In the genomic region with DNA sequence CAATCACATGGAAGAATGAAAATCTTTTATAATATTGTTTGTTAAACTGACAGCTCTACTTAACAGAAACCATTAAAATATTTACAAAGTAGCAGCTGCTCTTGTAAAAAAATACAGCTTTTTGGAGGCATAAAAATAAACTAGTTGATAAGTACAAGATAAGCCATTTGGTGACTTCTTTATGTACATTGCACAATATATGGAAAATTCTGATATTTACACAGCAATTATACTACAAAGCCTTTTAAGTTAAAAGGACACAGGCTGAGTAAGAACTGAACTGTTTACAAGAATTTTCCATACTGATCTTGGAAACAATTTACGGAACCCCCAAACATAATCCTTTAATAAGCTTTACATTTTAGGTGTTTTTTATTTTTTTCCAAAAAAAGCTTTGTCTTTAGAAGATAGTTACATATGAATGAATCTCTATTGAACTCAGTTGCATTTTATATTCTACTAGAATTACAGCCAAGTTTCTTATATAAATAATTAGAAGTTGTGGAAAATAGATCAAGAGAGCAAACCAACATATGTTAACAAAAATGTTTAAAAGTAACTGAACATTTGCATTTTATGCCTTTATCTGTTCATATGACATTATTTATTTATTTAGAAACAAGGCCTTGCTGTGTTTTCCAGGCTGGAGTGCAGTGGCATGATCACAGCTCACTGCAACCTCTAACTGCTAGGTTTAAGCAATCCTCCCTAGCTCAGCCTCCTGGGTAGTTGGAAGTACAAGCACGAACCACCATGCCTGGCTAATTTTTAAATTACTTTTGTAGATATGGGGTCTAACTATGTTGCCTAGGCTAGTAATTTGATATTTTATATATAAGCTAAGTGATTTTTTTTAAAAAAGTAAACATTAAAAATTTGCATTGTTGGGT, we compare ENCODE assay signal across 1 cellular context.
TF ChIP-seq lines count a peak whose summit lies in the region.

No MANE protein-coding gene starts in this region.

TF ChIP-seq in HepG2, 621 proteins besides CTCF, POLR2A, EP300 and RAD21 (continued from another document and continues in another):
- TF ChIP-seq, protein P1, sequence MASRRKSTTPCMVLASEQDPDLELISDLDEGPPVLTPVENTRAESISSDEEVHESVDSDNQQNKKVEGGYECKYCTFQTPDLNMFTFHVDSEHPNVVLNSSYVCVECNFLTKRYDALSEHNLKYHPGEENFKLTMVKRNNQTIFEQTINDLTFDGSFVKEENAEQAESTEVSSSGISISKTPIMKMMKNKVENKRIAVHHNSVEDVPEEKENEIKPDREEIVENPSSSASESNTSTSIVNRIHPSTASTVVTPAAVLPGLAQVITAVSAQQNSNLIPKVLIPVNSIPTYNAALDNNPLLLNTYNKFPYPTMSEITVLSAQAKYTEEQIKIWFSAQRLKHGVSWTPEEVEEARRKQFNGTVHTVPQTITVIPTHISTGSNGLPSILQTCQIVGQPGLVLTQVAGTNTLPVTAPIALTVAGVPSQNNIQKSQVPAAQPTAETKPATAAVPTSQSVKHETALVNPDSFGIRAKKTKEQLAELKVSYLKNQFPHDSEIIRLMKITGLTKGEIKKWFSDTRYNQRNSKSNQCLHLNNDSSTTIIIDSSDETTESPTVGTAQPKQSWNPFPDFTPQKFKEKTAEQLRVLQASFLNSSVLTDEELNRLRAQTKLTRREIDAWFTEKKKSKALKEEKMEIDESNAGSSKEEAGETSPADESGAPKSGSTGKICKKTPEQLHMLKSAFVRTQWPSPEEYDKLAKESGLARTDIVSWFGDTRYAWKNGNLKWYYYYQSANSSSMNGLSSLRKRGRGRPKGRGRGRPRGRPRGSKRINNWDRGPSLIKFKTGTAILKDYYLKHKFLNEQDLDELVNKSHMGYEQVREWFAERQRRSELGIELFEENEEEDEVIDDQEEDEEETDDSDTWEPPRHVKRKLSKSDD (CRISPR knock-in tag; IDR thresholded peaks at IDR 0.05; ENCODE audit: low read depth) = no peak
- TF ChIP-seq, protein P2, sequence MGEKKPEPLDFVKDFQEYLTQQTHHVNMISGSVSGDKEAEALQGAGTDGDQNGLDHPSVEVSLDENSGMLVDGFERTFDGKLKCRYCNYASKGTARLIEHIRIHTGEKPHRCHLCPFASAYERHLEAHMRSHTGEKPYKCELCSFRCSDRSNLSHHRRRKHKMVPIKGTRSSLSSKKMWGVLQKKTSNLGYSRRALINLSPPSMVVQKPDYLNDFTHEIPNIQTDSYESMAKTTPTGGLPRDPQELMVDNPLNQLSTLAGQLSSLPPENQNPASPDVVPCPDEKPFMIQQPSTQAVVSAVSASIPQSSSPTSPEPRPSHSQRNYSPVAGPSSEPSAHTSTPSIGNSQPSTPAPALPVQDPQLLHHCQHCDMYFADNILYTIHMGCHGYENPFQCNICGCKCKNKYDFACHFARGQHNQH (CRISPR knock-in tag; IDR thresholded peaks at IDR 0.05) = peak; percentile 50
- no peak for TF ChIP-seq PRMT3 (CRISPR knock-in tag; IDR thresholded peaks at IDR 0.05; ENCODE audit: borderline replicate concordance, low read depth)
- TF ChIP-seq ZNF547 (CRISPR knock-in tag; IDR thresholded peaks at IDR 0.05) = no peak
- TF ChIP-seq, protein P3, sequence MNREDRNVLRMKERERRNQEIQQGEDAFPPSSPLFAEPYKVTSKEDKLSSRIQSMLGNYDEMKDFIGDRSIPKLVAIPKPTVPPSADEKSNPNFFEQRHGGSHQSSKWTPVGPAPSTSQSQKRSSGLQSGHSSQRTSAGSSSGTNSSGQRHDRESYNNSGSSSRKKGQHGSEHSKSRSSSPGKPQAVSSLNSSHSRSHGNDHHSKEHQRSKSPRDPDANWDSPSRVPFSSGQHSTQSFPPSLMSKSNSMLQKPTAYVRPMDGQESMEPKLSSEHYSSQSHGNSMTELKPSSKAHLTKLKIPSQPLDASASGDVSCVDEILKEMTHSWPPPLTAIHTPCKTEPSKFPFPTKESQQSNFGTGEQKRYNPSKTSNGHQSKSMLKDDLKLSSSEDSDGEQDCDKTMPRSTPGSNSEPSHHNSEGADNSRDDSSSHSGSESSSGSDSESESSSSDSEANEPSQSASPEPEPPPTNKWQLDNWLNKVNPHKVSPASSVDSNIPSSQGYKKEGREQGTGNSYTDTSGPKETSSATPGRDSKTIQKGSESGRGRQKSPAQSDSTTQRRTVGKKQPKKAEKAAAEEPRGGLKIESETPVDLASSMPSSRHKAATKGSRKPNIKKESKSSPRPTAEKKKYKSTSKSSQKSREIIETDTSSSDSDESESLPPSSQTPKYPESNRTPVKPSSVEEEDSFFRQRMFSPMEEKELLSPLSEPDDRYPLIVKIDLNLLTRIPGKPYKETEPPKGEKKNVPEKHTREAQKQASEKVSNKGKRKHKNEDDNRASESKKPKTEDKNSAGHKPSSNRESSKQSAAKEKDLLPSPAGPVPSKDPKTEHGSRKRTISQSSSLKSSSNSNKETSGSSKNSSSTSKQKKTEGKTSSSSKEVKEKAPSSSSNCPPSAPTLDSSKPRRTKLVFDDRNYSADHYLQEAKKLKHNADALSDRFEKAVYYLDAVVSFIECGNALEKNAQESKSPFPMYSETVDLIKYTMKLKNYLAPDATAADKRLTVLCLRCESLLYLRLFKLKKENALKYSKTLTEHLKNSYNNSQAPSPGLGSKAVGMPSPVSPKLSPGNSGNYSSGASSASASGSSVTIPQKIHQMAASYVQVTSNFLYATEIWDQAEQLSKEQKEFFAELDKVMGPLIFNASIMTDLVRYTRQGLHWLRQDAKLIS (CRISPR knock-in tag; IDR thresholded peaks at IDR 0.05) = no peak
- no peak for TF ChIP-seq ZC3H4 (CRISPR knock-in tag; IDR thresholded peaks at IDR 0.05; ENCODE audit: borderline replicate concordance)
- TF ChIP-seq, protein P4, sequence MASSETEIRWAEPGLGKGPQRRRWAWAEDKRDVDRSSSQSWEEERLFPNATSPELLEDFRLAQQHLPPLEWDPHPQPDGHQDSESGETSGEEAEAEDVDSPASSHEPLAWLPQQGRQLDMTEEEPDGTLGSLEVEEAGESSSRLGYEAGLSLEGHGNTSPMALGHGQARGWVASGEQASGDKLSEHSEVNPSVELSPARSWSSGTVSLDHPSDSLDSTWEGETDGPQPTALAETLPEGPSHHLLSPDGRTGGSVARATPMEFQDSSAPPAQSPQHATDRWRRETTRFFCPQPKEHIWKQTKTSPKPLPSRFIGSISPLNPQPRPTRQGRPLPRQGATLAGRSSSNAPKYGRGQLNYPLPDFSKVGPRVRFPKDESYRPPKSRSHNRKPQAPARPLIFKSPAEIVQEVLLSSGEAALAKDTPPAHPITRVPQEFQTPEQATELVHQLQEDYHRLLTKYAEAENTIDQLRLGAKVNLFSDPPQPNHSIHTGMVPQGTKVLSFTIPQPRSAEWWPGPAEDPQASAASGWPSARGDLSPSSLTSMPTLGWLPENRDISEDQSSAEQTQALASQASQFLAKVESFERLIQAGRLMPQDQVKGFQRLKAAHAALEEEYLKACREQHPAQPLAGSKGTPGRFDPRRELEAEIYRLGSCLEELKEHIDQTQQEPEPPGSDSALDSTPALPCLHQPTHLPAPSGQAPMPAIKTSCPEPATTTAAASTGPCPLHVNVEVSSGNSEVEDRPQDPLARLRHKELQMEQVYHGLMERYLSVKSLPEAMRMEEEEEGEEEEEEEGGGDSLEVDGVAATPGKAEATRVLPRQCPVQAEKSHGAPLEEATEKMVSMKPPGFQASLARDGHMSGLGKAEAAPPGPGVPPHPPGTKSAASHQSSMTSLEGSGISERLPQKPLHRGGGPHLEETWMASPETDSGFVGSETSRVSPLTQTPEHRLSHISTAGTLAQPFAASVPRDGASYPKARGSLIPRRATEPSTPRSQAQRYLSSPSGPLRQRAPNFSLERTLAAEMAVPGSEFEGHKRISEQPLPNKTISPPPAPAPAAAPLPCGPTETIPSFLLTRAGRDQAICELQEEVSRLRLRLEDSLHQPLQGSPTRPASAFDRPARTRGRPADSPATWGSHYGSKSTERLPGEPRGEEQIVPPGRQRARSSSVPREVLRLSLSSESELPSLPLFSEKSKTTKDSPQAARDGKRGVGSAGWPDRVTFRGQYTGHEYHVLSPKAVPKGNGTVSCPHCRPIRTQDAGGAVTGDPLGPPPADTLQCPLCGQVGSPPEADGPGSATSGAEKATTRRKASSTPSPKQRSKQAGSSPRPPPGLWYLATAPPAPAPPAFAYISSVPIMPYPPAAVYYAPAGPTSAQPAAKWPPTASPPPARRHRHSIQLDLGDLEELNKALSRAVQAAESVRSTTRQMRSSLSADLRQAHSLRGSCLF (CRISPR knock-in tag; IDR thresholded peaks at IDR 0.05; ENCODE audit: borderline replicate concordance) = no peak
- TF ChIP-seq ZNF75D (CRISPR knock-in tag; IDR thresholded peaks at IDR 0.05; ENCODE audit: borderline replicate concordance) = no peak
- peak; percentile 44; the same call in 1 of the 3 replicates for TF ChIP-seq MXI1 (IDR thresholded peaks at IDR 0.05; ENCODE audit: borderline replicate concordance, low read depth, low read length)
- peak; percentile 100 for TF ChIP-seq ISL2 (CRISPR knock-in tag; IDR thresholded peaks at IDR 0.05)
- TF ChIP-seq, protein P5, sequence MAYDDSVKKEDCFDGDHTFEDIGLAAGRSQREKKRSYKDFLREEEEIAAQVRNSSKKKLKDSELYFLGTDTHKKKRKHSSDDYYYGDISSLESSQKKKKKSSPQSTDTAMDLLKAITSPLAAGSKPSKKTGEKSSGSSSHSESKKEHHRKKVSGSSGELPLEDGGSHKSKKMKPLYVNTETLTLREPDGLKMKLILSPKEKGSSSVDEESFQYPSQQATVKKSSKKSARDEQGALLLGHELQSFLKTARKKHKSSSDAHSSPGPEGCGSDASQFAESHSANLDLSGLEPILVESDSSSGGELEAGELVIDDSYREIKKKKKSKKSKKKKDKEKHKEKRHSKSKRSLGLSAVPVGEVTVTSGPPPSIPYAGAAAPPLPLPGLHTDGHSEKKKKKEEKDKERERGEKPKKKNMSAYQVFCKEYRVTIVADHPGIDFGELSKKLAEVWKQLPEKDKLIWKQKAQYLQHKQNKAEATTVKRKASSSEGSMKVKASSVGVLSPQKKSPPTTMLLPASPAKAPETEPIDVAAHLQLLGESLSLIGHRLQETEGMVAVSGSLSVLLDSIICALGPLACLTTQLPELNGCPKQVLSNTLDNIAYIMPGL (CRISPR knock-in tag; IDR thresholded peaks at IDR 0.05; ENCODE audit: borderline replicate concordance in 1 of 2, low read depth in 1 of 2) = peak in 1 of 2 experiments; percentile 41; a peak in 1 of 4 replicates
- no peak for TF ChIP-seq ETV6 (CRISPR knock-in tag; conservative IDR thresholded peaks at IDR 0.05)
- no peak for TF ChIP-seq ZNF430 (CRISPR knock-in tag; IDR thresholded peaks at IDR 0.05)
- TF ChIP-seq HDAC6 (IDR thresholded peaks at IDR 0.05; ENCODE audit: low read depth, low read length) = 0 out of 2 replicates have a peak, but pooled peaks have one; percentile 69
- TF ChIP-seq NKX3-1 (CRISPR knock-in tag; IDR thresholded peaks at IDR 0.05) = no peak; the same call in 1 of the 2 replicates
- TF ChIP-seq ZFP37 (CRISPR knock-in tag; IDR thresholded peaks at IDR 0.05; ENCODE audit: borderline replicate concordance) = no peak
- no peak for TF ChIP-seq CHD2 (IDR thresholded peaks at IDR 0.05; ENCODE audit: low read depth, low read length)
- TF ChIP-seq, protein P6, sequence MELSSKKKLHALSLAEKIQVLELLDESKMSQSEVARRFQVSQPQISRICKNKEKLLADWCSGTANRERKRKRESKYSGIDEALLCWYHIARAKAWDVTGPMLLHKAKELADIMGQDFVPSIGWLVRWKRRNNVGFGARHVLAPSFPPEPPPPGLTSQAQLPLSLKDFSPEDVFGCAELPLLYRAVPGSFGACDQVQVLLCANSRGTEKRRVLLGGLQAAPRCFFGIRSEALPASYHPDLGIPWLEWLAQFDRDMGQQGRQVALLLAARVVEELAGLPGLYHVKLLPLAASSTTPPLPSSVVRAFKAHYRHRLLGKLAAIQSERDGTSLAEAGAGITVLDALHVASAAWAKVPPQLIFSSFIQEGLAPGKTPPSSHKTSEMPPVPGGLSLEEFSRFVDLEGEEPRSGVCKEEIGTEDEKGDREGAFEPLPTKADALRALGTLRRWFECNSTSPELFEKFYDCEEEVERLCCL (CRISPR knock-in tag; IDR thresholded peaks at IDR 0.05; ENCODE audit: borderline replicate concordance) = no peak
- TF ChIP-seq REPIN1 (CRISPR knock-in tag; IDR thresholded peaks at IDR 0.05; ENCODE audit: borderline replicate concordance, low read depth) = 0 out of 2 replicates have a peak, but pooled peaks have one; percentile 29
- TF ChIP-seq NR2F2 (IDR thresholded peaks at IDR 0.05; ENCODE audit: borderline replicate concordance, low read depth) = peak; percentile 98
- no peak; the same call in 1 of the 2 replicates for TF ChIP-seq NFATC3 (CRISPR knock-in tag; IDR thresholded peaks at IDR 0.05)
- TF ChIP-seq ZNF589 (CRISPR knock-in tag; conservative IDR thresholded peaks at IDR 0.05) = no peak; the same call in none of the 2 replicates
- no peak; the same call in 1 of the 2 replicates for TF ChIP-seq KAT7 (CRISPR knock-in tag; IDR thresholded peaks at IDR 0.05; ENCODE audit: borderline replicate concordance)
- no peak for TF ChIP-seq ZNF224 (CRISPR knock-in tag; IDR thresholded peaks at IDR 0.05)
- peak; percentile 99 for TF ChIP-seq MIXL1 (CRISPR knock-in tag; IDR thresholded peaks at IDR 0.05)
- TF ChIP-seq, protein P7, sequence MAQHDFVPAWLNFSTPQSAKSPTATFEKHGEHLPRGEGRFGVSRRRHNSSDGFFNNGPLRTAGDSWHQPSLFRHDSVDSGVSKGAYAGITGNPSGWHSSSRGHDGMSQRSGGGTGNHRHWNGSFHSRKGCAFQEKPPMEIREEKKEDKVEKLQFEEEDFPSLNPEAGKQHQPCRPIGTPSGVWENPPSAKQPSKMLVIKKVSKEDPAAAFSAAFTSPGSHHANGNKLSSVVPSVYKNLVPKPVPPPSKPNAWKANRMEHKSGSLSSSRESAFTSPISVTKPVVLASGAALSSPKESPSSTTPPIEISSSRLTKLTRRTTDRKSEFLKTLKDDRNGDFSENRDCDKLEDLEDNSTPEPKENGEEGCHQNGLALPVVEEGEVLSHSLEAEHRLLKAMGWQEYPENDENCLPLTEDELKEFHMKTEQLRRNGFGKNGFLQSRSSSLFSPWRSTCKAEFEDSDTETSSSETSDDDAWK (CRISPR knock-in tag; IDR thresholded peaks at IDR 0.05) = no peak
- no peak for TF ChIP-seq SRY (CRISPR knock-in tag; IDR thresholded peaks at IDR 0.05)
- TF ChIP-seq HIVEP1 (CRISPR knock-in tag; IDR thresholded peaks at IDR 0.05) = no peak
- TF ChIP-seq ZNF337 (CRISPR knock-in tag; IDR thresholded peaks at IDR 0.05; ENCODE audit: borderline replicate concordance, low read depth) = no peak
- TF ChIP-seq, protein P8, sequence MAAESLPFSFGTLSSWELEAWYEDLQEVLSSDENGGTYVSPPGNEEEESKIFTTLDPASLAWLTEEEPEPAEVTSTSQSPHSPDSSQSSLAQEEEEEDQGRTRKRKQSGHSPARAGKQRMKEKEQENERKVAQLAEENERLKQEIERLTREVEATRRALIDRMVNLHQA (CRISPR knock-in tag; IDR thresholded peaks at IDR 0.05) = peak; percentile 89; the same call in 1 of the 2 replicates
- TF ChIP-seq NCOA2 (CRISPR knock-in tag; IDR thresholded peaks at IDR 0.05) = peak; percentile 99
- peak; percentile 59 for TF ChIP-seq ZNF143 (CRISPR knock-in tag; IDR thresholded peaks at IDR 0.05)
